13 cellular contexts compared by ENCODE assay signal in genomic region chr16:3980311-3981111, GRCh38.
DNase-seq lines count a peak whose midpoint lies in the region; ATAC-seq and TF ChIP-seq lines count a peak whose summit lies in the region.
"Had no signal": no experiment of that assay in that cellular context is flagged by ENCODE, and none has a peak within 500 bp of the region (broad histone marks: within the 10 kb centered on the region; RNA-seq: fewer than 3 reads in every experiment).

No MANE protein-coding gene starts in this region.

- no peak for ATAC-seq in right cardiac atrium
- no peak for ATAC-seq in GM19328 (IDR thresholded peaks at IDR 0.05; ENCODE audit: unreplicated experiment)
- ATAC-seq: activated CD4-positive, alpha-beta T cell treated with anti-CD3 and anti-CD28 coated beads for 36 hours; naive thymus-derived CD4-positive, alpha-beta T cell; stimulated activated naive B cell treated with anti-CD40 and anti-IgM and Interleukin-4, amounts not matched to agents 10 μg/mL and 1 μg/mL and 100 μg/mL, for 72 hours had no signal

- H3K36me3 ChIP-seq in right atrium auricular region: peaks cover 24% of the 10 kb centered on the region
- no peaks in the 10 kb centered on the region for H3K36me3 ChIP-seq in hepatocyte (replicated peaks; ENCODE audit: insufficient read depth, low read depth)
- H3K36me3 ChIP-seq in vagina: peaks cover 0 to 16% of the 10 kb centered on the region in 2 donors

- H3K4me3 ChIP-seq in right cardiac atrium (ENCODE audit: low read length) (no peak overlapping the region), right atrium auricular region (no peak overlapping the region), hepatocyte (no peak overlapping the region), vagina (no peak overlapping the region)

- TF ChIP-seq POLR2A in vagina (IDR thresholded peaks at IDR 0.05): no peak

- no peaks in the 10 kb centered on the region for H3K79me2 ChIP-seq in hepatocyte

- no peaks in the 10 kb centered on the region for H3K4me1 ChIP-seq in right cardiac atrium (ENCODE audit: control insufficient read depth, insufficient read depth, low read length)
- peaks cover 0 to 7% of the 10 kb centered on the region in 2 donors for H3K4me1 ChIP-seq in right atrium auricular region
- H3K4me1 ChIP-seq in hepatocyte (ENCODE audit: insufficient read depth): peaks cover 12% of the 10 kb centered on the region
- peaks cover 16% of the 10 kb centered on the region for H3K4me1 ChIP-seq in vagina

- no peak overlapping the region for H2AFZ ChIP-seq in hepatocyte

- no peaks in the 10 kb centered on the region for H3K9me3 ChIP-seq in right cardiac atrium (ENCODE audit: control insufficient read depth, low read length)
- H3K9me3 ChIP-seq in right atrium auricular region: no peaks in the 10 kb centered on the region
- no peaks in the 10 kb centered on the region for H3K9me3 ChIP-seq in hepatocyte (ENCODE audit: low read depth)
- H3K9me3 ChIP-seq in vagina: no peaks in the 10 kb centered on the region

- 70% methylated on average over 19 of the region's 19 CpGs for WGBS in right cardiac atrium
- WGBS in hepatocyte (ENCODE audit: low lambda C conversion rate, missing lambda C conversion rate): 56% methylated on average over 18 of the region's 19 CpGs

- intact Hi-C loops in right cardiac atrium (cut with DNase I) (loop anchor here in 3 of 4 donors (5.0 to 10.0 kb wide), 4 partner anchors 134 to 272 kb away; partner anchors contain the start of gene ADCY9 (in 1 of the 3)), vagina (cut with DNase I) (no loop called here)

- H4K20me1 ChIP-seq in hepatocyte (ENCODE audit: insufficient read depth, poor library complexity, severe bottlenecking): no peaks in the 10 kb centered on the region

- H3K9me2 ChIP-seq in hepatocyte (replicated peaks; ENCODE audit: insufficient read depth): no peaks in the 10 kb centered on the region

- H3K27me3 ChIP-seq in right cardiac atrium (ENCODE audit: control insufficient read depth, insufficient read depth) (no peaks in the 10 kb centered on the region), right atrium auricular region (no peaks in the 10 kb centered on the region), hepatocyte (no peaks in the 10 kb centered on the region), vagina (no peaks in the 10 kb centered on the region)

- DNase-seq in right cardiac atrium (peak in 2 of 3 donors; percentile 57 to 62), right atrium auricular region (ENCODE audit: low spot score) (no peak), amniotic stem cell (lab: John Stamatoyannopoulos, UW) (peak; percentile 42), hepatocyte (ENCODE audit: low spot score) (peak; percentile 62), vagina (ENCODE audit: extremely low spot score in 2 of 2) (no peak), SW 1271 (lab: John Stamatoyannopoulos, UW) (no peak)
- DNase-seq in central memory CD4-positive, alpha-beta T cell: no peak
- DNase-seq: activated CD4-positive, alpha-beta T cell treated with anti-CD3 and anti-CD28 coated beads for 36 hours; activated naive CD4-positive, alpha-beta T cell treated with anti-CD3 and anti-CD28 coated beads for 36 hours; naive thymus-derived CD4-positive, alpha-beta T cell; NCI-H510A; stimulated activated naive B cell treated with anti-CD40 and anti-IgM and Interleukin-4, amounts not matched to agents 10 μg/mL and 1 μg/mL and 100 μg/mL, for 72 hours had no signal

- no peak overlapping the region for H3K27ac ChIP-seq in right cardiac atrium (ENCODE audit: low read length)
- H3K27ac ChIP-seq in right atrium auricular region: no peak overlapping the region
- H3K27ac ChIP-seq in hepatocyte: peak overlapping the region; percentile 84
- peak overlapping the region; percentile 67 for H3K27ac ChIP-seq in vagina

- TF ChIP-seq CTCF in right atrium auricular region (IDR thresholded peaks at IDR 0.05) (no peak), hepatocyte (IDR thresholded peaks at IDR 0.05; ENCODE audit: poor library complexity) (no peak), vagina (IDR thresholded peaks at IDR 0.05) (no peak)

- H3K4me2 ChIP-seq in hepatocyte: peak overlapping the region; percentile 52

Comparison
In these comparisons a context has a peak if more than half of its experiments do, and no peak if none do; other contexts are left out.
1. DNase-seq: peak in right cardiac atrium (2 of 3), amniotic stem cell (single experiment) and hepatocyte (single experiment); none in right atrium auricular region (single experiment), vagina (0 of 2), SW 1271 (0 of 2) and central memory CD4-positive, alpha-beta T cell (single experiment).
2. H3K27ac ChIP-seq: peak in hepatocyte (single experiment) and vagina (single experiment); none in right cardiac atrium (single experiment) and right atrium auricular region (0 of 2).